Comparison of ENCODE assay signal across 1 cellular context in the genomic region with DNA sequence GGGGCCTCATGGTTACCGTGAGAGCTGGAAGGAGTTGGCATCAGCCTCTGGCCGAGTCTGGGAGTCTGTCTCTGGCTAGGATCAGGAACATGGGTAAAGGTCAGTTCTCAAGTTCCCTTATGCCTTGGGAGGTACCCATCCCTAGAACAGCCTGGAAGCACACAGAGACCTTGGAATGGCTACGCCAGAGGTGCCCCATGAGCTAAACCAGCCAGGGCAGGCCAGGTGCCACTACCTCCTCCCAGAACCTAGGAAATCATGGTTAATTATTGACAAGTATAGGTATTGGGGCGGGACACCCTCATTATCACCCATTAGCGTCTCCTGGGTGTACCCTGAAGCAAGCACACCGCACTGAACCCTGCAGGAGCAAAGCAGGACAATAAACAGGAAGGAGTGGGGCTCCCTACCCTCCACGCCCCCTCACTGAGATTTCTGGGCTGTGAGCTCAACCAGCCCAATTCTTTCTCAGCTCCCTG.
A peak's percentile ranks its signal among the peaks of the same experiment; 100 is the strongest.
TF ChIP-seq lines count a peak whose summit lies in the region.

No MANE protein-coding gene starts in this region.

TF ChIP-seq in HepG2, 621 proteins besides CTCF, POLR2A, EP300 and RAD21 (continued from another document):
- TF ChIP-seq MYC (CRISPR knock-in tag; IDR thresholded peaks at IDR 0.05; ENCODE audit: borderline replicate concordance) = peak; percentile 55; the same call in 1 of the 2 replicates
- TF ChIP-seq, protein P1, sequence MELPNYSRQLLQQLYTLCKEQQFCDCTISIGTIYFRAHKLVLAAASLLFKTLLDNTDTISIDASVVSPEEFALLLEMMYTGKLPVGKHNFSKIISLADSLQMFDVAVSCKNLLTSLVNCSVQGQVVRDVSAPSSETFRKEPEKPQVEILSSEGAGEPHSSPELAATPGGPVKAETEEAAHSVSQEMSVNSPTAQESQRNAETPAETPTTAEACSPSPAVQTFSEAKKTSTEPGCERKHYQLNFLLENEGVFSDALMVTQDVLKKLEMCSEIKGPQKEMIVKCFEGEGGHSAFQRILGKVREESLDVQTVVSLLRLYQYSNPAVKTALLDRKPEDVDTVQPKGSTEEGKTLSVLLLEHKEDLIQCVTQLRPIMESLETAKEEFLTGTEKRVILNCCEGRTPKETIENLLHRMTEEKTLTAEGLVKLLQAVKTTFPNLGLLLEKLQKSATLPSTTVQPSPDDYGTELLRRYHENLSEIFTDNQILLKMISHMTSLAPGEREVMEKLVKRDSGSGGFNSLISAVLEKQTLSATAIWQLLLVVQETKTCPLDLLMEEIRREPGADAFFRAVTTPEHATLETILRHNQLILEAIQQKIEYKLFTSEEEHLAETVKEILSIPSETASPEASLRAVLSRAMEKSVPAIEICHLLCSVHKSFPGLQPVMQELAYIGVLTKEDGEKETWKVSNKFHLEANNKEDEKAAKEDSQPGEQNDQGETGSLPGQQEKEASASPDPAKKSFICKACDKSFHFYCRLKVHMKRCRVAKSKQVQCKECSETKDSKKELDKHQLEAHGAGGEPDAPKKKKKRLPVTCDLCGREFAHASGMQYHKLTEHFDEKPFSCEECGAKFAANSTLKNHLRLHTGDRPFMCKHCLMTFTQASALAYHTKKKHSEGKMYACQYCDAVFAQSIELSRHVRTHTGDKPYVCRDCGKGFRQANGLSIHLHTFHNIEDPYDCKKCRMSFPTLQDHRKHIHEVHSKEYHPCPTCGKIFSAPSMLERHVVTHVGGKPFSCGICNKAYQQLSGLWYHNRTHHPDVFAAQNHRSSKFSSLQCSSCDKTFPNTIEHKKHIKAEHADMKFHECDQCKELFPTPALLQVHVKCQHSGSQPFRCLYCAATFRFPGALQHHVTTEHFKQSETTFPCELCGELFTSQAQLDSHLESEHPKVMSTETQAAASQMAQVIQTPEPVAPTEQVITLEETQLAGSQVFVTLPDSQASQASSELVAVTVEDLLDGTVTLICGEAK (IDR thresholded peaks at IDR 0.05) = no peak
- TF ChIP-seq, protein P1 (CRISPR knock-in tag; IDR thresholded peaks at IDR 0.05) = no peak
- TF ChIP-seq SOX6 (IDR thresholded peaks at IDR 0.05) = no peak
- peak; percentile 34; the same call in 1 of the 2 replicates for TF ChIP-seq SOX6 (CRISPR knock-in tag; IDR thresholded peaks at IDR 0.05)
- TF ChIP-seq KLF16 (CRISPR knock-in tag; IDR thresholded peaks at IDR 0.05) = no peak
- TF ChIP-seq ZNF672 (CRISPR knock-in tag; IDR thresholded peaks at IDR 0.05) = no peak
- no peak for TF ChIP-seq E2F5 (CRISPR knock-in tag; conservative IDR thresholded peaks at IDR 0.05)
- TF ChIP-seq SP5 (CRISPR knock-in tag; IDR thresholded peaks at IDR 0.05; ENCODE audit: borderline replicate concordance, low read depth) = peak; percentile 62; the same call in 1 of the 2 replicates
- peak; percentile 38; the same call in 1 of the 2 replicates for TF ChIP-seq GABPB1 (CRISPR knock-in tag; IDR thresholded peaks at IDR 0.05)
- TF ChIP-seq ASH2L (IDR thresholded peaks at IDR 0.05; ENCODE audit: insufficient read length, low read depth, low read length) = no peak
- TF ChIP-seq, protein P2, sequence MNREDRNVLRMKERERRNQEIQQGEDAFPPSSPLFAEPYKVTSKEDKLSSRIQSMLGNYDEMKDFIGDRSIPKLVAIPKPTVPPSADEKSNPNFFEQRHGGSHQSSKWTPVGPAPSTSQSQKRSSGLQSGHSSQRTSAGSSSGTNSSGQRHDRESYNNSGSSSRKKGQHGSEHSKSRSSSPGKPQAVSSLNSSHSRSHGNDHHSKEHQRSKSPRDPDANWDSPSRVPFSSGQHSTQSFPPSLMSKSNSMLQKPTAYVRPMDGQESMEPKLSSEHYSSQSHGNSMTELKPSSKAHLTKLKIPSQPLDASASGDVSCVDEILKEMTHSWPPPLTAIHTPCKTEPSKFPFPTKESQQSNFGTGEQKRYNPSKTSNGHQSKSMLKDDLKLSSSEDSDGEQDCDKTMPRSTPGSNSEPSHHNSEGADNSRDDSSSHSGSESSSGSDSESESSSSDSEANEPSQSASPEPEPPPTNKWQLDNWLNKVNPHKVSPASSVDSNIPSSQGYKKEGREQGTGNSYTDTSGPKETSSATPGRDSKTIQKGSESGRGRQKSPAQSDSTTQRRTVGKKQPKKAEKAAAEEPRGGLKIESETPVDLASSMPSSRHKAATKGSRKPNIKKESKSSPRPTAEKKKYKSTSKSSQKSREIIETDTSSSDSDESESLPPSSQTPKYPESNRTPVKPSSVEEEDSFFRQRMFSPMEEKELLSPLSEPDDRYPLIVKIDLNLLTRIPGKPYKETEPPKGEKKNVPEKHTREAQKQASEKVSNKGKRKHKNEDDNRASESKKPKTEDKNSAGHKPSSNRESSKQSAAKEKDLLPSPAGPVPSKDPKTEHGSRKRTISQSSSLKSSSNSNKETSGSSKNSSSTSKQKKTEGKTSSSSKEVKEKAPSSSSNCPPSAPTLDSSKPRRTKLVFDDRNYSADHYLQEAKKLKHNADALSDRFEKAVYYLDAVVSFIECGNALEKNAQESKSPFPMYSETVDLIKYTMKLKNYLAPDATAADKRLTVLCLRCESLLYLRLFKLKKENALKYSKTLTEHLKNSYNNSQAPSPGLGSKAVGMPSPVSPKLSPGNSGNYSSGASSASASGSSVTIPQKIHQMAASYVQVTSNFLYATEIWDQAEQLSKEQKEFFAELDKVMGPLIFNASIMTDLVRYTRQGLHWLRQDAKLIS (CRISPR knock-in tag; IDR thresholded peaks at IDR 0.05) = no peak
- 0 out of 2 replicates have a peak, but pooled peaks have one; percentile 23 for TF ChIP-seq NFE2 (CRISPR knock-in tag; IDR thresholded peaks at IDR 0.05)
- 0 out of 2 replicates have a peak, but pooled peaks have one; percentile 10 for TF ChIP-seq NCOA2 (CRISPR knock-in tag; IDR thresholded peaks at IDR 0.05)
